In genomic region chr14:102088012-102088792, GRCh38 we compare ENCODE assay signal across 8 cellular contexts. TPM values are rescaled to one million over a fixed set of nuclear protein-coding genes. Genes with fewer than 3 reads are reported as not detected.
A peak's percentile ranks its signal among the peaks of the same experiment; 100 is the strongest.
DNase-seq lines count a peak whose midpoint lies in the region; ATAC-seq, FAIRE-seq and TF ChIP-seq lines count a peak whose summit lies in the region.

No MANE protein-coding gene starts in this region.

- TF ChIP-seq CTCF in ovary (IDR thresholded peaks at IDR 0.05), result no peak
- no peak for TF ChIP-seq CTCF in transverse colon (IDR thresholded peaks at IDR 0.05)

- H3K4me3 ChIP-seq in NT2/D1 (ENCODE audit: insufficient read length, low read depth) (peak overlapping the region; percentile 56), ovary (peak overlapping the region; percentile 68), transverse colon (peak overlapping the region; percentile 95 to 99 (median 97))

- no peak for FAIRE-seq in HTR-8/SVneo (lab: Jason Lieb, UNC)

- H3K27me3 ChIP-seq in NT2/D1 (ENCODE audit: insufficient read depth, insufficient read length) (no peaks in the 10 kb centered on the region), ovary (no peaks in the 10 kb centered on the region), transverse colon (no peaks in the 10 kb centered on the region)

- H3K36me3 ChIP-seq in NT2/D1 (ENCODE audit: insufficient read depth, insufficient read length, low read length), result peaks cover 33% of the 10 kb centered on the region
- no peaks in the 10 kb centered on the region for H3K36me3 ChIP-seq in ovary
- peaks cover 1 to 24% (median 11%) of the 10 kb centered on the region in 4 donors for H3K36me3 ChIP-seq in transverse colon

- intact Hi-C loops in ovary (cut with DNase I), result loop anchor here in 2 of 4 donors (5.0 to 10.0 kb wide), 2 partner anchors 123 to 316 kb away; partner anchors contain the start of gene DYNC1H1 (in 1 of the 2)
- intact Hi-C loops in transverse colon (cut with DNase I; ENCODE audit: low total_unique reads), result loop anchor here (5.0 kb wide), 1 partner anchor 121 kb away; no protein-coding TSS in a partner anchor

- H3K4me1 ChIP-seq in NT2/D1 (ENCODE audit: insufficient read depth, insufficient read length) (no peaks in the 10 kb centered on the region), ovary (ENCODE audit: insufficient read depth) (peaks cover 13% of the 10 kb centered on the region), transverse colon (peaks cover 15 to 37% (median 34%) of the 10 kb centered on the region in 4 donors)

- H3K9me3 ChIP-seq in NT2/D1 (ENCODE audit: insufficient read depth, low read length) (no peaks in the 10 kb centered on the region), ovary (no peaks in the 10 kb centered on the region), transverse colon (no peaks in the 10 kb centered on the region)

- peak overlapping the region; percentile 99 to 100 for H3K27ac ChIP-seq in ovary
- peak overlapping the region; percentile 100 for H3K27ac ChIP-seq in transverse colon

- DNase-seq in EL (peak; percentile 39), NT2/D1 (ENCODE audit: low read depth, low spot score) (no peak), activated gamma-delta T cell (lab: John Stamatoyannopoulos, UW) (peak; percentile 40), germinal center (ENCODE audit: low spot score) (peak; percentile 55), ovary (peak; percentile 34 to 61 (median 53)), transverse colon (peak; percentile 56), HTR-8/SVneo (ENCODE audit: insufficient read length, low spot score) (no peak)

- TF ChIP-seq POLR2A in ovary (IDR thresholded peaks at IDR 0.05) (no peak), transverse colon (IDR thresholded peaks at IDR 0.05) (no peak)

- 18 to 28% (median 23%) methylated on average over 39 of the region's 39 CpGs for WGBS in ovary, 3 donors
- WGBS in transverse colon (ENCODE audit: low coverage in 1 of 2), 2 donors, result 31 to 47% methylated on average over 9 to 39 of the region's 39 CpGs

- no peak for ATAC-seq in GM19328 (IDR thresholded peaks at IDR 0.05; ENCODE audit: unreplicated experiment)

- TF ChIP-seq EP300 in ovary (IDR thresholded peaks at IDR 0.05), result no peak
- no peak for TF ChIP-seq EP300 in transverse colon (IDR thresholded peaks at IDR 0.05; ENCODE audit: low read depth)

- in situ Hi-C loops in transverse colon (cut with MboI; ENCODE audit: low pct_ligation_motif_present in 1 of 4, low pct_unique_long_range_greater_than_20kb in 1 of 4, low sequenced_read_pairs in 3 of 4), result no loop called here

- peak overlapping the region; percentile 91 for H3K9ac ChIP-seq in NT2/D1 (ENCODE audit: insufficient read length, low read depth)

RNA-seq across cellular contexts. Expression of gene HSP90AA1, which starts 1.4 kb away (rescaled TPM):
- 100 to 1,000 TPM; 250 to 502 (median 299) TPM for total RNA-seq in ovary
- 100 to 1,000 TPM; 197 to 319 TPM for polyA plus RNA-seq in ovary
- 100 to 1,000 TPM; 112 to 347 (median 235) TPM for total RNA-seq in transverse colon

RNA-seq across cellular contexts. Expression of gene WDR20, which starts 51.5 kb away (rescaled TPM):
- total RNA-seq in ovary (10 to 100 TPM; 15.5 to 42.2 (median 36.4) TPM), transverse colon (10 to 100 TPM; 21.3 to 31.3 (median 24.6) TPM)
- polyA plus RNA-seq in ovary, result 10 to 100 TPM; 13.4 to 19.5 TPM

Comparison
In these comparisons a context has a peak if more than half of its experiments do, and no peak if none do; other contexts are left out.
1. DNase-seq: peak in EL (single experiment), activated gamma-delta T cell (single experiment), germinal center (single experiment), ovary (5 of 5) and transverse colon (single experiment); none in NT2/D1 (single experiment) and HTR-8/SVneo (single experiment).
2. Peak in every context shown above with its lines, with median percentiles within 50 percentile points of each other: H3K4me3 ChIP-seq.